Comparison of ENCODE assay signal across 8 cellular contexts in genomic region chr5:142821733-142822487, GRCh38. TPM values are rescaled to one million over a fixed set of nuclear protein-coding genes. Genes with fewer than 3 reads are reported as not detected.
A peak's percentile ranks its signal among the peaks of the same experiment; 100 is the strongest.
DNase-seq lines count a peak whose midpoint lies in the region; ATAC-seq and TF ChIP-seq lines count a peak whose summit lies in the region.

No MANE protein-coding gene starts in this region.

- CTCF ChIA-PET in mammary epithelial cell (lab: Charles Lee; ENCODE audit: low non-redundant PET), result no interaction called here

- no peaks in the 10 kb centered on the region for H3K27me3 Mint-ChIP-seq in mesothelial cell of epicardium (ENCODE audit: low read depth)

- H3K27ac Mint-ChIP-seq in mesothelial cell of epicardium, result no peak overlapping the region

- H3K4me3 ChIP-seq in mammary epithelial cell (replicated peaks in 1 of 3; ENCODE audit: insufficient read depth in 1 of 3, low read depth in 2 of 3, low read length in 3 of 3) (no peak overlapping the region), skeletal muscle satellite cell (ENCODE audit: low read length) (no peak overlapping the region), right atrium auricular region (no peak overlapping the region)

- H2AFZ ChIP-seq in mammary epithelial cell (ENCODE audit: low read depth, low read length), result no peak overlapping the region

- H3K9me3 ChIP-seq in mammary epithelial cell (replicated peaks; ENCODE audit: insufficient read depth, low read length), result no peaks in the 10 kb centered on the region
- no peaks in the 10 kb centered on the region for H3K9me3 ChIP-seq in skeletal muscle satellite cell (replicated peaks; ENCODE audit: low read length)
- no peaks in the 10 kb centered on the region for H3K9me3 ChIP-seq in right atrium auricular region

- TF ChIP-seq CTCF in mammary epithelial cell (conservative IDR thresholded peaks at IDR 0.05 in 1 of 2, IDR thresholded peaks at IDR 0.05 in 1 of 2; ENCODE audit: extremely low read depth in 1 of 2, insufficient read depth in 1 of 2, low read depth in 1 of 2, low read length in 2 of 2) (no peak), mesothelial cell of epicardium (IDR thresholded peaks at IDR 0.05; ENCODE audit: unreplicated experiment) (no peak), right atrium auricular region (IDR thresholded peaks at IDR 0.05) (no peak)

- intact Hi-C loops in mammary epithelial cell (cut with micrococcal nuclease), result no loop called here

- in situ Hi-C loops in mammary epithelial cell (cut with MboI; ENCODE audit: low sequenced_read_pairs in 2 of 2), result no loop called here

- H3K9me3 Mint-ChIP-seq in mesothelial cell of epicardium, result peaks cover 9% of the 10 kb centered on the region

- H3K9ac ChIP-seq in mammary epithelial cell (ENCODE audit: insufficient read depth, low read length), result no peak overlapping the region
- H3K9ac ChIP-seq in skeletal muscle satellite cell (ENCODE audit: low read depth, low read length), result no peak overlapping the region

- WGBS in mammary epithelial cell (ENCODE audit: low coverage, missing lambda C conversion rate), result 38% methylated on average over 3 of the region's 3 CpGs

- H3K4me2 ChIP-seq in mammary epithelial cell (ENCODE audit: insufficient read depth, low read depth, low read length), result peak overlapping the region; percentile 14
- peak overlapping the region; percentile 46 for H3K4me2 ChIP-seq in skeletal muscle satellite cell (ENCODE audit: low read length)

- H3K36me3 Mint-ChIP-seq in mesothelial cell of epicardium, result no peaks in the 10 kb centered on the region

- H3K4me3 Mint-ChIP-seq in mesothelial cell of epicardium, result no peak overlapping the region

- H3K4me1 Mint-ChIP-seq in mesothelial cell of epicardium, result peaks cover 12% of the 10 kb centered on the region

- BruUV-seq in mammary epithelial cell (replicated peaks; lab: Mats Ljungman, UMichigan), result no TSS peak

- no peaks in the 10 kb centered on the region for H3K79me2 ChIP-seq in mammary epithelial cell (ENCODE audit: insufficient read depth, low read length)

- H4K20me1 ChIP-seq in mammary epithelial cell (ENCODE audit: insufficient read depth, low read length), result no peaks in the 10 kb centered on the region

- H3K27me3 ChIP-seq in mammary epithelial cell (ENCODE audit: insufficient read depth, low read length) (no peaks in the 10 kb centered on the region), skeletal muscle satellite cell (ENCODE audit: control insufficient read depth, insufficient read depth, low read length) (no peaks in the 10 kb centered on the region), right atrium auricular region (no peaks in the 10 kb centered on the region)

- no peaks in the 10 kb centered on the region for H3K36me3 ChIP-seq in mammary epithelial cell (ENCODE audit: insufficient read depth, low read length)
- H3K36me3 ChIP-seq in skeletal muscle satellite cell (ENCODE audit: insufficient read depth, low read length), result no peaks in the 10 kb centered on the region
- H3K36me3 ChIP-seq in right atrium auricular region, result no peaks in the 10 kb centered on the region

- H3K4me1 ChIP-seq in mammary epithelial cell (ENCODE audit: insufficient read depth, low read length) (peaks cover 39% of the 10 kb centered on the region), skeletal muscle satellite cell (ENCODE audit: control insufficient read depth, insufficient read depth, low read length) (peaks cover 47% of the 10 kb centered on the region), right atrium auricular region (peaks cover 0 to 76% of the 10 kb centered on the region in 2 donors)

- DNase-seq in COLO829 (ENCODE audit: low spot score) (peak; percentile 78), LHCN-M2 (ENCODE audit: low read depth) (peak; percentile 86), mammary epithelial cell (peak; percentile 90), medulla oblongata (ENCODE audit: extremely low spot score) (no peak), mesothelial cell of epicardium (ENCODE audit: low spot score in 2 of 2, unreplicated experiment in 2 of 2) (no peak), right atrium auricular region (ENCODE audit: low spot score) (no peak)

- dilution Hi-C loops in mammary epithelial cell (cut with HindIII; ENCODE audit: low sequenced_read_pairs), result no loop called here

- ATAC-seq in GM21619 (IDR thresholded peaks at IDR 0.05; ENCODE audit: unreplicated experiment), result peak; percentile 82

- peak overlapping the region; percentile 5 for H3K27ac ChIP-seq in mammary epithelial cell (ENCODE audit: insufficient read depth, low read depth, low read length)
- no peak overlapping the region for H3K27ac ChIP-seq in right atrium auricular region

RNA-seq across cellular contexts. Expression of gene ARHGAP26, which starts 51.7 kb away (rescaled TPM):
- total RNA-seq in LHCN-M2 (2014; rRNA removed) (1.0 TPM in 2 replicates), mammary epithelial cell (10 to 100 TPM; 23.8 to 34.0 TPM), mesothelial cell of epicardium (8.9 to 9.6 TPM (median 9.4 TPM) in 3 replicates), right atrium auricular region (10 to 100 TPM; 29.8 to 31.6 TPM)
- polyA plus RNA-seq in LHCN-M2 (2012), result 1.7 TPM
- 3.7 TPM for polyA plus RNA-seq in mammary epithelial cell
- polyA minus RNA-seq in mammary epithelial cell, result 5.2 TPM
- 2.0 and 6.1 TPM in 2 replicates for total RNA-seq in skeletal muscle satellite cell (2012; rRNA removed)

Comparison
In these comparisons a context has a peak if more than half of its experiments do, and no peak if none do; other contexts are left out.
1. DNase-seq: peak in COLO829 (single experiment), LHCN-M2 (single experiment) and mammary epithelial cell (single experiment); none in medulla oblongata (single experiment), mesothelial cell of epicardium (0 of 2) and right atrium auricular region (single experiment).